1 cellular context compared by ENCODE assay signal in genomic region chr1:114757455-114758250, GRCh38.
TF ChIP-seq lines count a peak whose summit lies in the region.

TSS of gene CSDE1 (minus strand) at chr1:114757984. CDS start at chr1:114739890, 18,094 bp downstream.

TF ChIP-seq in HepG2, 621 proteins besides CTCF, POLR2A, EP300 and RAD21 (continued from another document and continues in another):
- TF ChIP-seq, protein P1, sequence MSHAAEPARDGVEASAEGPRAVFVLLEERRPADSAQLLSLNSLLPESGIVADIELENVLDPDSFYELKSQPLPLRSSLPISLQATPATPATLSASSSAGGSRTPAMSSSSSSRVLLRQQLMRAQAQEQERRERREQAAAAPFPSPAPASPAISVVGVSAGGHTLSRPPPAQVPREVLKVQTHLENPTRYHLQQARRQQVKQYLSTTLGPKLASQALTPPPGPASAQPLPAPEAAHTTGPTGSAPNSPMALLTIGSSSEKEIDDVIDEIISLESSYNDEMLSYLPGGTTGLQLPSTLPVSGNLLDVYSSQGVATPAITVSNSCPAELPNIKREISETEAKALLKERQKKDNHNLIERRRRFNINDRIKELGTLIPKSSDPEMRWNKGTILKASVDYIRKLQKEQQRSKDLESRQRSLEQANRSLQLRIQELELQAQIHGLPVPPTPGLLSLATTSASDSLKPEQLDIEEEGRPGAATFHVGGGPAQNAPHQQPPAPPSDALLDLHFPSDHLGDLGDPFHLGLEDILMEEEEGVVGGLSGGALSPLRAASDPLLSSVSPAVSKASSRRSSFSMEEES (CRISPR knock-in tag; IDR thresholded peaks at IDR 0.05), result 0 out of 2 replicates have a peak, but pooled peaks have one; percentile 37
- TF ChIP-seq ZNF460 (CRISPR knock-in tag; IDR thresholded peaks at IDR 0.05; ENCODE audit: borderline replicate concordance) (peak; percentile 99), FOXA3 (CRISPR knock-in tag; IDR thresholded peaks at IDR 0.05) (peak; percentile 67), ZNF788 (CRISPR knock-in tag; IDR thresholded peaks at IDR 0.05; ENCODE audit: borderline replicate concordance) (peak; percentile 52; the same call in 1 of the 2 replicates), PHF8 (CRISPR knock-in tag; IDR thresholded peaks at IDR 0.05) (peak; percentile 85), ZMAT3 (CRISPR knock-in tag; conservative IDR thresholded peaks at IDR 0.05) (peak; percentile 35; the same call in 1 of the 2 replicates), REPIN1 (CRISPR knock-in tag; IDR thresholded peaks at IDR 0.05; ENCODE audit: borderline replicate concordance, low read depth) (peak; percentile 23; the same call in 1 of the 2 replicates), ZNF180 (CRISPR knock-in tag; IDR thresholded peaks at IDR 0.05; ENCODE audit: borderline replicate concordance, low read depth) (no peak), ZFP90 (CRISPR knock-in tag; IDR thresholded peaks at IDR 0.05; ENCODE audit: borderline replicate concordance) (no peak), ZNF747 (CRISPR knock-in tag; IDR thresholded peaks at IDR 0.05; ENCODE audit: borderline replicate concordance) (no peak; the same call in 1 of the 2 replicates), ZFP62 (CRISPR knock-in tag; IDR thresholded peaks at IDR 0.05) (no peak), ELF3 (CRISPR knock-in tag; IDR thresholded peaks at IDR 0.05) (peak; percentile 50; the same call in 1 of the 2 replicates), XRCC5 (optimal IDR thresholded peaks at IDR 0.05; ENCODE audit: low read length) (no peak), BRD4 (CRISPR knock-in tag; IDR thresholded peaks at IDR 0.05) (peak; percentile 74), NBN (conservative IDR thresholded peaks at IDR 0.05) (no peak), ZNF251 (CRISPR knock-in tag; IDR thresholded peaks at IDR 0.05) (no peak), ZFX (CRISPR knock-in tag; IDR thresholded peaks at IDR 0.05; ENCODE audit: low read depth) (peak; percentile 76), HNRNPK (IDR thresholded peaks at IDR 0.05; ENCODE audit: low read depth, low read length, poor library complexity, severe bottlenecking) (no peak), TSC22D2 (CRISPR knock-in tag; IDR thresholded peaks at IDR 0.05; ENCODE audit: borderline replicate concordance) (no peak), ZNF501 (CRISPR knock-in tag; IDR thresholded peaks at IDR 0.05) (peak; percentile 93), MYNN (CRISPR knock-in tag; IDR thresholded peaks at IDR 0.05; ENCODE audit: low read depth) (no peak; the same call in 1 of the 2 replicates), ZNF350 (CRISPR knock-in tag; IDR thresholded peaks at IDR 0.05; ENCODE audit: borderline replicate concordance, low read depth) (peak; percentile 89; the same call in 1 of the 2 replicates), SKI (IDR thresholded peaks at IDR 0.05; ENCODE audit: partially characterized antibody) (no peak), IRF9 (CRISPR knock-in tag; IDR thresholded peaks at IDR 0.05; ENCODE audit: borderline replicate concordance) (peak; percentile 92), SMAD9 (CRISPR knock-in tag; IDR thresholded peaks at IDR 0.05) (peak; percentile 87; the same call in 1 of the 2 replicates), ATF6 (CRISPR knock-in tag; conservative IDR thresholded peaks at IDR 0.05) (no peak), NFATC3 (CRISPR knock-in tag; IDR thresholded peaks at IDR 0.05) (peak; percentile 82; the same call in 1 of the 2 replicates), MAFK (conservative IDR thresholded peaks at IDR 0.05 in 1 of 2, IDR thresholded peaks at IDR 0.05 in 1 of 2; ENCODE audit: low read length in 2 of 2) (0 out of 4 replicates have a peak, but pooled peaks of 1 of the 2 experiments have one; percentile 0), ZNF615 (CRISPR knock-in tag; IDR thresholded peaks at IDR 0.05; ENCODE audit: borderline replicate concordance) (no peak), PRPF4 (IDR thresholded peaks at IDR 0.05; ENCODE audit: low read depth, low read length, poor library complexity, severe bottlenecking) (peak; percentile 56), ZNF275 (CRISPR knock-in tag; IDR thresholded peaks at IDR 0.05; ENCODE audit: borderline replicate concordance) (peak; percentile 68; the same call in 1 of the 2 replicates), ETV6 (CRISPR knock-in tag; conservative IDR thresholded peaks at IDR 0.05) (no peak; the same call in 1 of the 2 replicates), TRAFD1 (CRISPR knock-in tag; IDR thresholded peaks at IDR 0.05; ENCODE audit: borderline replicate concordance) (no peak), ZSCAN21 (CRISPR knock-in tag; IDR thresholded peaks at IDR 0.05; ENCODE audit: borderline replicate concordance) (0 out of 2 replicates have a peak, but pooled peaks have one; percentile 22), ZNF879 (CRISPR knock-in tag; IDR thresholded peaks at IDR 0.05) (peak; percentile 80; the same call in 1 of the 2 replicates), E2F1 (CRISPR knock-in tag; IDR thresholded peaks at IDR 0.05) (no peak; the same call in 1 of the 2 replicates), ZNF552 (CRISPR knock-in tag; IDR thresholded peaks at IDR 0.05; ENCODE audit: borderline replicate concordance) (0 out of 2 replicates have a peak, but pooled peaks have one; percentile 22), BORCS8-MEF2B (CRISPR knock-in tag; IDR thresholded peaks at IDR 0.05) (0 out of 2 replicates have a peak, but pooled peaks have one; percentile 76), ZSCAN12 (CRISPR knock-in tag; IDR thresholded peaks at IDR 0.05) (no peak), ZNF713 (CRISPR knock-in tag; IDR thresholded peaks at IDR 0.05) (no peak), ZNF674 (CRISPR knock-in tag; IDR thresholded peaks at IDR 0.05; ENCODE audit: low read depth) (no peak), ZNF557 (CRISPR knock-in tag; IDR thresholded peaks at IDR 0.05) (0 out of 2 replicates have a peak, but pooled peaks have one; percentile 61), ZIK1 (CRISPR knock-in tag; IDR thresholded peaks at IDR 0.05; ENCODE audit: borderline replicate concordance, low read depth) (no peak), RNF2 (conservative IDR thresholded peaks at IDR 0.05; ENCODE audit: low read depth) (0 out of 2 replicates have a peak, but pooled peaks have one; percentile 23), NCOR1 (IDR thresholded peaks at IDR 0.05; ENCODE audit: borderline replicate concordance, low read length) (peak; percentile 53; the same call in 1 of the 2 replicates), ZNF317 (CRISPR knock-in tag; IDR thresholded peaks at IDR 0.05) (0 out of 2 replicates have a peak, but pooled peaks have one; percentile 11)
- TF ChIP-seq, protein P2, sequence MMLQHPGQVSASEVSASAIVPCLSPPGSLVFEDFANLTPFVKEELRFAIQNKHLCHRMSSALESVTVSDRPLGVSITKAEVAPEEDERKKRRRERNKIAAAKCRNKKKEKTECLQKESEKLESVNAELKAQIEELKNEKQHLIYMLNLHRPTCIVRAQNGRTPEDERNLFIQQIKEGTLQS (CRISPR knock-in tag; IDR thresholded peaks at IDR 0.05), result no peak
- TF ChIP-seq, protein P3, sequence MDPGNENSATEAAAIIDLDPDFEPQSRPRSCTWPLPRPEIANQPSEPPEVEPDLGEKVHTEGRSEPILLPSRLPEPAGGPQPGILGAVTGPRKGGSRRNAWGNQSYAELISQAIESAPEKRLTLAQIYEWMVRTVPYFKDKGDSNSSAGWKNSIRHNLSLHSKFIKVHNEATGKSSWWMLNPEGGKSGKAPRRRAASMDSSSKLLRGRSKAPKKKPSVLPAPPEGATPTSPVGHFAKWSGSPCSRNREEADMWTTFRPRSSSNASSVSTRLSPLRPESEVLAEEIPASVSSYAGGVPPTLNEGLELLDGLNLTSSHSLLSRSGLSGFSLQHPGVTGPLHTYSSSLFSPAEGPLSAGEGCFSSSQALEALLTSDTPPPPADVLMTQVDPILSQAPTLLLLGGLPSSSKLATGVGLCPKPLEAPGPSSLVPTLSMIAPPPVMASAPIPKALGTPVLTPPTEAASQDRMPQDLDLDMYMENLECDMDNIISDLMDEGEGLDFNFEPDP (CRISPR knock-in tag; conservative IDR thresholded peaks at IDR 0.05), result 0 out of 2 replicates have a peak, but pooled peaks have one; percentile 95
- TF ChIP-seq, protein P4, sequence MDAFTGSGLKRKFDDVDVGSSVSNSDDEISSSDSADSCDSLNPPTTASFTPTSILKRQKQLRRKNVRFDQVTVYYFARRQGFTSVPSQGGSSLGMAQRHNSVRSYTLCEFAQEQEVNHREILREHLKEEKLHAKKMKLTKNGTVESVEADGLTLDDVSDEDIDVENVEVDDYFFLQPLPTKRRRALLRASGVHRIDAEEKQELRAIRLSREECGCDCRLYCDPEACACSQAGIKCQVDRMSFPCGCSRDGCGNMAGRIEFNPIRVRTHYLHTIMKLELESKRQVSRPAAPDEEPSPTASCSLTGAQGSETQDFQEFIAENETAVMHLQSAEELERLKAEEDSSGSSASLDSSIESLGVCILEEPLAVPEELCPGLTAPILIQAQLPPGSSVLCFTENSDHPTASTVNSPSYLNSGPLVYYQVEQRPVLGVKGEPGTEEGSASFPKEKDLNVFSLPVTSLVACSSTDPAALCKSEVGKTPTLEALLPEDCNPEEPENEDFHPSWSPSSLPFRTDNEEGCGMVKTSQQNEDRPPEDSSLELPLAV (CRISPR knock-in tag; conservative IDR thresholded peaks at IDR 0.05; ENCODE audit: low read depth), result no peak
- TF ChIP-seq, protein P5, sequence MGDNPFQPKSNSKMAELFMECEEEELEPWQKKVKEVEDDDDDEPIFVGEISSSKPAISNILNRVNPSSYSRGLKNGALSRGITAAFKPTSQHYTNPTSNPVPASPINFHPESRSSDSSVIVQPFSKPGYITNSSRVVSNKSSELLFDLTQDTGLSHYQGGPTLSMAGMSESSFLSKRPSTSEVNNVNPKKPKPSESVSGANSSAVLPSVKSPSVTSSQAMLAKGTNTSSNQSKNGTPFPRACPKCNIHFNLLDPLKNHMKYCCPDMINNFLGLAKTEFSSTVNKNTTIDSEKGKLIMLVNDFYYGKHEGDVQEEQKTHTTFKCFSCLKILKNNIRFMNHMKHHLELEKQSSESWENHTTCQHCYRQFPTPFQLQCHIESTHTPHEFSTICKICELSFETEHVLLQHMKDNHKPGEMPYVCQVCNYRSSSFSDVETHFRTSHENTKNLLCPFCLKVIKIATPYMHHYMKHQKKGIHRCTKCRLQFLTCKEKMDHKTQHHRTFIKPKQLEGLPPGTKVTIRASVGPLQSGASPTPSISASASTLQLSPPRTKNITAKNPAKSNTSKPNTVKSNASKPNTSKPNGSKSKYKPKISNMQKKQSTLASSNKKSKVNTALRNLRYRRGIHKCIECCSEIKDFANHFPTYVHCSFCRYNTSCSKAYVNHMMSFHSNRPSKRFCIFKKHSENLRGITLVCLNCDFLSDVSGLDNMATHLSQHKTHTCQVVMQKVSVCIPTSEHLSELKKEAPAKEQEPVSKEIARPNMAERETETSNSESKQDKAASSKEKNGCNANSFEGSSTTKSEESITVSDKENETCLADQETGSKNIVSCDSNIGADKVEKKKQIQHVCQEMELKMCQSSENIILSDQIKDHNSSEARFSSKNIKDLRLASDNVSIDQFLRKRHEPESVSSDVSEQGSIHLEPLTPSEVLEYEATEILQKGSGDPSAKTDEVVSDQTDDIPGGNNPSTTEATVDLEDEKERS (CRISPR knock-in tag; IDR thresholded peaks at IDR 0.05), result peak; percentile 86
